In the genomic region with DNA sequence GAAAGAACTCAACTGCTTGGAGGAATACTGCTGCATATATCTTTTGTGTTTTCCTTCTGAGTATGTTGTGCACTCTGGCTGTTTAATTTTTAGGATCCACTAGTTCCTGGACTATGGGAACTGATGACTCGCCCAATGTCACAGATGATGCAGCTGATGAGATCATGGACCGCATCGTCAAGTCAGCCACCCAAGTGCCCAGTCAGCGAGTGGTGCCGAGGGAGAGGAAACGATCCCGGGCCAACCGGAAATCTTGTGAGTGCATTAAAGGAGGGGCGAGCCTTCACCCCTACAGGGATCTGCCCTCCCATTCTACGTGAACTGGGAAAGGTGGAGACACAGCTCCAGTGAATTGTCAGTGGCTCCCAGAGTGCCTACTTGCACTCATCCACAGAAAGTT, we compare ENCODE assay signal across 13 cellular contexts. TPM values are rescaled to one million over a fixed set of nuclear protein-coding genes. Genes with fewer than 3 reads are reported as not detected.
A peak's percentile ranks its signal among the peaks of the same experiment; 100 is the strongest.
DNase-seq lines count a peak whose midpoint lies in the region; ATAC-seq and TF ChIP-seq lines count a peak whose summit lies in the region.
"Had no signal": no experiment of that assay in that cellular context is flagged by ENCODE, and none has a peak within 500 bp of the region (broad histone marks: within the 10 kb centered on the region; RNA-seq: fewer than 3 reads in every experiment).

No MANE protein-coding gene starts in this region.

- H3K9ac ChIP-seq in mammary epithelial cell (ENCODE audit: insufficient read depth, low read length) (no peak overlapping the region), trophoblast cell (ENCODE audit: low read length) (no peak overlapping the region)

- H2AFZ ChIP-seq in mammary epithelial cell (ENCODE audit: low read depth, low read length) = no peak overlapping the region
- H2AFZ ChIP-seq in trophoblast cell (ENCODE audit: insufficient read depth, low read length, poor library complexity) = no peak overlapping the region

- dilution Hi-C loops in mammary epithelial cell (cut with HindIII; ENCODE audit: low sequenced_read_pairs) = loop anchor here (10.0 kb wide), 1 partner anchor 84 kb away; no protein-coding TSS in a partner anchor

- H2BK12ac ChIP-seq in trophoblast cell (ENCODE audit: low read length) = no peak overlapping the region

- DNase-seq in MCF 10A (ENCODE audit: unreplicated experiment) (peak; percentile 16), mammary epithelial cell (no peak), RPMI7951 (ENCODE audit: low read depth) (peak; percentile 67), trophoblast cell (no peak), NCI-H146 (lab: John Stamatoyannopoulos, UW) (no peak), caudate nucleus (lab: John Stamatoyannopoulos, UW) (no peak)
- DNase-seq: NCI-H1436, NCI-H345 had no signal

- BruUV-seq in MCF 10A (replicated peaks; lab: Mats Ljungman, UMichigan) (no TSS peak), mammary epithelial cell (replicated peaks; lab: Mats Ljungman, UMichigan) (no TSS peak)

- H4K91ac ChIP-seq in trophoblast cell (ENCODE audit: low read depth, low read length) = no peak overlapping the region

- no peaks in the 10 kb centered on the region for H4K20me1 ChIP-seq in mammary epithelial cell (ENCODE audit: insufficient read depth, low read length)

- no peak overlapping the region for H4K12ac ChIP-seq in trophoblast cell (ENCODE audit: low read depth, low read length)

- H2AK5ac ChIP-seq in trophoblast cell (ENCODE audit: low read length) = no peak overlapping the region

- no peak overlapping the region for H2BK5ac ChIP-seq in trophoblast cell (ENCODE audit: low read depth, low read length, poor library complexity)

- H3K9me3 Mint-ChIP-seq in MCF 10A (ENCODE audit: unreplicated experiment) = no peaks in the 10 kb centered on the region

- H3K4me3 Mint-ChIP-seq in MCF 10A (ENCODE audit: unreplicated experiment) = no peak overlapping the region

- H3K36me3 ChIP-seq in mammary epithelial cell (ENCODE audit: insufficient read depth, low read length) (no peaks in the 10 kb centered on the region), trophoblast cell (ENCODE audit: control insufficient read depth in 1 of 2, insufficient read depth in 2 of 2, low read length in 2 of 2) (peaks cover 24 to 26% of the 10 kb centered on the region in 2 experiments)

- 92% methylated on average over 8 of the region's 10 CpGs for WGBS in mammary epithelial cell (ENCODE audit: low coverage, missing lambda C conversion rate)
- WGBS in trophoblast cell (ENCODE audit: extremely low coverage, insufficient coverage, insufficient read length) = no CpG with 5 or more reads among the region's 10 CpGs

- intact Hi-C loops in MCF 10A (cut with micrococcal nuclease) (loop anchor here (1.0 kb wide), 1 partner anchor 40 kb away; no protein-coding TSS in a partner anchor), mammary epithelial cell (cut with micrococcal nuclease) (loop anchor here (1.0 kb wide), 1 partner anchor 40 kb away; no protein-coding TSS in a partner anchor)

- H3K4me1 ChIP-seq in mammary epithelial cell (ENCODE audit: insufficient read depth, low read length) (peaks cover 3% of the 10 kb centered on the region), trophoblast cell (ENCODE audit: control insufficient read depth in 1 of 2, insufficient read depth in 2 of 2, low read length in 2 of 2) (no peaks in the 10 kb centered on the region)

- H3K4me3 ChIP-seq in mammary epithelial cell (replicated peaks in 1 of 3; ENCODE audit: insufficient read depth in 1 of 3, low read depth in 2 of 3, low read length in 3 of 3) (no peak overlapping the region), trophoblast cell (ENCODE audit: low read depth, low read length) (peak overlapping the region; percentile 10)
- H3K4me3 ChIP-seq: GM12878 had no signal

- H3K27me3 Mint-ChIP-seq in MCF 10A (ENCODE audit: insufficient read depth, unreplicated experiment) = no peaks in the 10 kb centered on the region

- CTCF ChIA-PET in MCF 10A (lab: Yijun Ruan, JAX) (interaction anchor here (0.6 to 1.5 kb wide), 3 partner anchors 11 to 854 kb away, joined by 3 to 8 read pairs (median 4); no protein-coding TSS in a partner anchor), mammary epithelial cell (lab: Charles Lee; ENCODE audit: low non-redundant PET) (no interaction called here)

- POLR2A ChIA-PET in MCF 10A (lab: Yijun Ruan, JAX) = no interaction called here

- H3K27me3 ChIP-seq in mammary epithelial cell (ENCODE audit: insufficient read depth, low read length) = no peaks in the 10 kb centered on the region
- no peaks in the 10 kb centered on the region for H3K27me3 ChIP-seq in trophoblast cell (ENCODE audit: insufficient read depth, low read length)

- ATAC-seq in esophagus mucosa (peak; percentile 52), HG02852 (IDR thresholded peaks at IDR 0.05; ENCODE audit: unreplicated experiment) (no peak)

- H3K79me1 ChIP-seq in trophoblast cell (ENCODE audit: low read length) = no peaks in the 10 kb centered on the region

- no peak overlapping the region for H3K4ac ChIP-seq in trophoblast cell (ENCODE audit: low read depth, low read length)

- no peaks in the 10 kb centered on the region for H3K36me3 Mint-ChIP-seq in MCF 10A (ENCODE audit: insufficient read depth, unreplicated experiment)

- no peak for TF ChIP-seq CTCF in MCF 10A (IDR thresholded peaks at IDR 0.05; ENCODE audit: unreplicated experiment)
- TF ChIP-seq CTCF in mammary epithelial cell (conservative IDR thresholded peaks at IDR 0.05 in 1 of 2, IDR thresholded peaks at IDR 0.05 in 1 of 2; ENCODE audit: extremely low read depth in 1 of 2, insufficient read depth in 1 of 2, low read depth in 1 of 2, low read length in 2 of 2) = no peak

- peak overlapping the region; percentile 80 for H3K27ac Mint-ChIP-seq in MCF 10A (ENCODE audit: low read depth, unreplicated experiment)

- H2BK120ac ChIP-seq in trophoblast cell (ENCODE audit: insufficient read depth, low read length, poor library complexity) = no peak overlapping the region

- H3K4me2 ChIP-seq in mammary epithelial cell (ENCODE audit: insufficient read depth, low read depth, low read length) (no peak overlapping the region), trophoblast cell (ENCODE audit: low read length) (no peak overlapping the region)

- H3K18ac ChIP-seq in trophoblast cell (ENCODE audit: low read length) = no peak overlapping the region

- H3K79me2 ChIP-seq in mammary epithelial cell (ENCODE audit: insufficient read depth, low read length) (no peaks in the 10 kb centered on the region), trophoblast cell (ENCODE audit: control insufficient read depth, insufficient read depth, low read length, poor library complexity) (no peaks in the 10 kb centered on the region)

- no peak overlapping the region for H3K23ac ChIP-seq in trophoblast cell (ENCODE audit: low read length)

- no peak overlapping the region for H3K27ac ChIP-seq in mammary epithelial cell (ENCODE audit: insufficient read depth, low read depth, low read length)
- no peak overlapping the region for H3K27ac ChIP-seq in trophoblast cell (ENCODE audit: low read depth, low read length)
- H3K27ac ChIP-seq in caudate nucleus (ENCODE audit: low read depth, low read length) = no peak overlapping the region
- H3K27ac ChIP-seq: 22Rv1, C4-2B had no signal

- H4K8ac ChIP-seq in trophoblast cell (ENCODE audit: low read depth, low read length) = no peak overlapping the region

- H3K4me1 Mint-ChIP-seq in MCF 10A (ENCODE audit: insufficient read depth, unreplicated experiment) = peaks cover 7% of the 10 kb centered on the region

- in situ Hi-C loops in mammary epithelial cell (cut with MboI; ENCODE audit: low sequenced_read_pairs in 2 of 2) = no loop called here

- H3K9me3 ChIP-seq in mammary epithelial cell (replicated peaks; ENCODE audit: insufficient read depth, low read length) (no peaks in the 10 kb centered on the region), trophoblast cell (ENCODE audit: insufficient read depth, low read depth, low read length) (peaks cover 3% of the 10 kb centered on the region)

- no peak overlapping the region for H3K14ac ChIP-seq in trophoblast cell (ENCODE audit: low read length)

RNA-seq across cellular contexts. Expression of a gene that starts 59.6 kb away (rescaled TPM):
- total RNA-seq in MCF 10A (2022) = 36.5 and 40.9 TPM in 2 replicates
- 100 to 1,000 TPM; 117 to 125 TPM for total RNA-seq in mammary epithelial cell
- polyA plus RNA-seq in mammary epithelial cell = 393 TPM
- polyA minus RNA-seq in mammary epithelial cell = 247 TPM
- total RNA-seq in RPMI7951 (2014; rRNA removed; shearing (Covaris generic)) = 207 and 216 TPM in 2 replicates
- total RNA-seq in esophagus mucosa = 61.6 TPM
- polyA plus RNA-seq in trophoblast cell (2013) = 106 and 113 TPM in 2 replicates

RNA-seq across cellular contexts. Expression of a gene that starts 59.8 kb away (rescaled TPM):
- total RNA-seq in MCF 10A (2022) (4.1 and 5.5 TPM in 2 replicates), mammary epithelial cell (1 to 10 TPM; 7.7 to 9.0 TPM), esophagus mucosa (5.1 TPM)
- polyA plus RNA-seq in mammary epithelial cell = 3.0 TPM
- polyA minus RNA-seq in mammary epithelial cell = 9.4 TPM
- total RNA-seq in RPMI7951 (2014; rRNA removed; shearing (Covaris generic)) = 6.3 and 8.5 TPM in 2 replicates
- polyA plus RNA-seq in trophoblast cell (2013) = 2.5 and 3.0 TPM in 2 replicates

Comparison
In these comparisons a context has a peak if more than half of its experiments do, and no peak if none do; other contexts are left out.
1. DNase-seq: peak in MCF 10A (single experiment) and RPMI7951 (single experiment); none in mammary epithelial cell (single experiment), trophoblast cell (0 of 2), NCI-H146 (single experiment) and caudate nucleus (0 of 61).